ENCODE assay signal across 19 cellular contexts in the genomic region with DNA sequence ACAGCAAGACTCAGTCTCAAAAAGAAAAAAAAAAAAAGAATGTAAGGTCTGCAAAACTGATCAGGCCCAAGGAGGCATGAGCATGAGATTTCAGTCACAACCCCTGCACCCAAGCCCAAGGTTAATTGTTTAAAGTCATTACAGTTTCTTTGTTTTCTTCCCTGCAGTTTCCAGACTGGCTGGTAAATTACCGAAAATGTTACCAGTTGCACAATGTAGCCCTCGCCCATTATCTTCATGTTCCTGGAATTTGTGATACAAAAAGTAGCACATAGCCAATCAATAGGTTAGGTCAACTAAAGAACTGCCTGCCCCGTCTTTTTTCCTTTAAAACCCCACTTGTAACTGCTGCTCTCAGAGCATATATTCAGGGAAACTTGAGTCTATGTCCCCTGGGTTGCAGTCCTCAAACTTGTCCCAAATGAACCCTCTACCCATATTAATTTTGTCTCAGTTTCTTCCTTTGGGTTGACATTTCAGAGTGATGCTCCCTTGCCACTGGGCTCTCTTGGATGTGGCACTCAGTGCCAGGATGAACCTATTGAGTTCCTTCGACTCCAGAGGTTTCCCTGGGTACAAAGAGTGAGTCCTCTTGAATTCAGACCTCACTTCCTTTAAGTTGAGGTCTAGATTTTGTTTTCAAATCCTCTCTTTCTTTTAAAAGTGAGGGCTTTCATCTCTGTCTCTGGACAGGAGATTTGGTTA.
"Had no signal": no experiment of that assay in that cellular context is flagged by ENCODE, and none has a peak within 500 bp of the region (broad histone marks: within the 10 kb centered on the region; RNA-seq: fewer than 3 reads in every experiment).

No MANE protein-coding gene starts in this region.

- ATAC-seq: activated T-helper 17 cell treated with anti-CD3 and anti-CD28 coated beads, Interleukin-2, amount 50 U/mL, for 72 hours; PC-3; WTC11 had no signal

- H3K36me3 ChIP-seq: ascending aorta had no signal

- DNase-seq: activated CD4-positive, alpha-beta memory T cell treated with anti-CD3 and anti-CD28 coated beads for 36 hours; activated CD4-positive, alpha-beta T cell treated with anti-CD3 and anti-CD28 coated beads, Interleukin-2, amount 10 ng/mL, durations not matched to agents 24 days and 14 days; activated CD4-positive, CD25-positive, alpha-beta regulatory T cell treated with anti-CD3 and anti-CD28 coated beads, Interleukin-2, amount 50 U/mL, for 72 hours; activated CD8-positive, alpha-beta memory T cell treated with anti-CD3 and anti-CD28 coated beads for 24 hours; activated gamma-delta T cell treated with Interleukin-2 at 50 U/mL for 16 hours; activated naive CD4-positive, alpha-beta T cell treated with anti-CD3 and anti-CD28 coated beads, Interleukin-2, amount 10 ng/mL, durations not matched to agents 7 days and 5 days; activated naive CD8-positive, alpha-beta T cell treated with anti-CD3 and anti-CD28 coated beads, Interleukin-2, amount 10 ng/mL, durations not matched to agents 7 days and 5 days; activated T-cell treated with anti-CD3 and anti-CD28 coated beads, Interleukin-2, amount 50 U/mL, for 48 hours; NCI-H1105 treated with DMSO at 0.1 percent for 48 hours; NCI-H1436 treated with DMSO at 0.1 percent for 48 hours; NCI-H187; NCI-H2081; NCI-H510A treated with DMSO at 0.1 percent for 48 hours; PC-3; SHP77 had no signal

- H3K4me3 ChIP-seq: ascending aorta had no signal

- H3K9ac ChIP-seq: KMS-11 had no signal

- H3K27me3 ChIP-seq: ascending aorta had no signal

- H3K27ac ChIP-seq: ascending aorta, KMS-11 had no signal

- H3K4me2 ChIP-seq: KMS-11 had no signal

- H3K4me1 ChIP-seq: ascending aorta had no signal
